Comparison of ENCODE assay signal across 22 cellular contexts in the genomic region with DNA sequence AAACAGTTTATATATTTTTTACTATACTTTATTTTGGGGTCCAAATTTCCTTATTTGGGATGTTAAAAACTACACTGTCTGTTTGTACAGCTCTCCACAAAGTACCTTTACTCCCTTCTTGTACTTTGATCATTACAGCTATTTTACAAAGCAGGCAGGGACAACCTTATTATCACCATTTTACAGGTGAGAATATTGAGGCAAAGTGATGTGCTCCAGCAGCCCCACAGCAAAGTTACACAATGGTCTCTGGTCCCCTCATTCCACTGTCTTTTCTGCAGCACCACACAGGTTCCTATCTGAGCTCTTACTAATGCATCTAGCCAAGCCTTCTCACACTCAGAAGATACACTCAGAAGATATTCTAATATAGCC.
DNase-seq lines count a peak whose midpoint lies in the region; ATAC-seq and TF ChIP-seq lines count a peak whose summit lies in the region.
"Had no signal": no experiment of that assay in that cellular context is flagged by ENCODE, and none has a peak within 500 bp of the region (broad histone marks: within the 10 kb centered on the region; RNA-seq: fewer than 3 reads in every experiment).

No MANE protein-coding gene starts in this region.

- H3K36me3 ChIP-seq in left lung: no peaks in the 10 kb centered on the region
- no peaks in the 10 kb centered on the region for H3K36me3 ChIP-seq in right lobe of liver
- H3K36me3 ChIP-seq: BE2C; BLaER1 treated with 17β-estradiol and CSF1 and Interleukin-3, amounts not matched to agents 10 nM and 100 nM had no signal

- no peaks in the 10 kb centered on the region for H3K27me3 ChIP-seq in left lung
- H3K27me3 ChIP-seq in right lobe of liver: no peaks in the 10 kb centered on the region
- H3K27me3 ChIP-seq: BE2C; BLaER1 treated with 17β-estradiol and CSF1 and Interleukin-3, amounts not matched to agents 10 nM and 100 nM had no signal

- intact Hi-C loops in left lung (cut with DNase I) (loop anchor here in 1 of 2 donors (5.0 kb wide), 1 partner anchor 73 kb away; no protein-coding TSS in a partner anchor), right lobe of liver (cut with DNase I) (loop anchor here in 1 of 2 donors (10.0 kb wide), 1 partner anchor 71 kb away; no protein-coding TSS in a partner anchor)

- H3K9me3 ChIP-seq in left lung: no peaks in the 10 kb centered on the region
- H3K9me3 ChIP-seq in right lobe of liver: no peaks in the 10 kb centered on the region
- H3K9me3 ChIP-seq: A549; BE2C; BLaER1 treated with 17β-estradiol and CSF1 and Interleukin-3, amounts not matched to agents 10 nM and 100 nM had no signal

- peaks cover 4 to 13% of the 10 kb centered on the region in 2 donors for H3K4me1 ChIP-seq in left lung
- peaks cover 0 to 35% (median 15%) of the 10 kb centered on the region in 4 donors for H3K4me1 ChIP-seq in right lobe of liver

- TF ChIP-seq CTCF in 22Rv1 (IDR thresholded peaks at IDR 0.05): no peak
- TF ChIP-seq CTCF in VCaP (conservative IDR thresholded peaks at IDR 0.05): no peak
- no peak for TF ChIP-seq CTCF in left lung (IDR thresholded peaks at IDR 0.05)
- no peak for TF ChIP-seq CTCF in right lobe of liver (IDR thresholded peaks at IDR 0.05)

- no peak overlapping the region for H3K4me3 ChIP-seq in left lung
- H3K4me3 ChIP-seq in right lobe of liver: no peak overlapping the region
- H3K4me3 ChIP-seq: A549; BLaER1 treated with 17β-estradiol and CSF1 and Interleukin-3, amounts not matched to agents 10 nM and 100 nM; GM23338 had no signal

- no peak for DNase-seq in left lung
- no peak for DNase-seq in right lobe of liver
- no peak for DNase-seq in SIG-M5 (lab: John Stamatoyannopoulos, UW)
- DNase-seq in UCSD-AML1 (lab: John Stamatoyannopoulos, UW; ENCODE audit: unreplicated experiment): no peak
- DNase-seq: 8988T; ACHN; AML-193; BE2C; Calu3; CD4-positive, alpha-beta memory T cell; COR-L47; DMS79 treated with DMSO at 0.1 percent for 48 hours; GF-D8; H9 had no signal

- TF ChIP-seq POLR2A in right lobe of liver (IDR thresholded peaks at IDR 0.05): no peak

- ATAC-seq in left lung (peak; percentile 5), right lobe of liver (peak; percentile 6 to 50 (median 26)), GM21528 (IDR thresholded peaks at IDR 0.05; ENCODE audit: low FRiP score, unreplicated experiment) (no peak), GM18907 (IDR thresholded peaks at IDR 0.05; ENCODE audit: unreplicated experiment) (no peak)
- ATAC-seq: A549, GM23338, HCT116 had no signal

- H3K27ac ChIP-seq in 22Rv1: peak overlapping the region; percentile 34
- H3K27ac ChIP-seq in VCaP: peak overlapping the region; percentile 37
- no peak overlapping the region for H3K27ac ChIP-seq in left lung
- H3K27ac ChIP-seq in right lobe of liver: peak overlapping the region; percentile 39 to 91 (median 90)
- H3K27ac ChIP-seq: A549; BLaER1 treated with 17β-estradiol and CSF1 and Interleukin-3, amounts not matched to agents 10 nM and 100 nM had no signal

Comparison
In these comparisons a context has a peak if more than half of its experiments do, and no peak if none do; other contexts are left out.
1. H3K27ac ChIP-seq: peak in 22Rv1 (single experiment), VCaP (single experiment) and right lobe of liver (3 of 3); none in left lung (0 of 2).
2. ATAC-seq: peak in left lung (single experiment) and right lobe of liver (4 of 4); none in GM21528 (single experiment) and GM18907 (single experiment).